In the genomic region with DNA sequence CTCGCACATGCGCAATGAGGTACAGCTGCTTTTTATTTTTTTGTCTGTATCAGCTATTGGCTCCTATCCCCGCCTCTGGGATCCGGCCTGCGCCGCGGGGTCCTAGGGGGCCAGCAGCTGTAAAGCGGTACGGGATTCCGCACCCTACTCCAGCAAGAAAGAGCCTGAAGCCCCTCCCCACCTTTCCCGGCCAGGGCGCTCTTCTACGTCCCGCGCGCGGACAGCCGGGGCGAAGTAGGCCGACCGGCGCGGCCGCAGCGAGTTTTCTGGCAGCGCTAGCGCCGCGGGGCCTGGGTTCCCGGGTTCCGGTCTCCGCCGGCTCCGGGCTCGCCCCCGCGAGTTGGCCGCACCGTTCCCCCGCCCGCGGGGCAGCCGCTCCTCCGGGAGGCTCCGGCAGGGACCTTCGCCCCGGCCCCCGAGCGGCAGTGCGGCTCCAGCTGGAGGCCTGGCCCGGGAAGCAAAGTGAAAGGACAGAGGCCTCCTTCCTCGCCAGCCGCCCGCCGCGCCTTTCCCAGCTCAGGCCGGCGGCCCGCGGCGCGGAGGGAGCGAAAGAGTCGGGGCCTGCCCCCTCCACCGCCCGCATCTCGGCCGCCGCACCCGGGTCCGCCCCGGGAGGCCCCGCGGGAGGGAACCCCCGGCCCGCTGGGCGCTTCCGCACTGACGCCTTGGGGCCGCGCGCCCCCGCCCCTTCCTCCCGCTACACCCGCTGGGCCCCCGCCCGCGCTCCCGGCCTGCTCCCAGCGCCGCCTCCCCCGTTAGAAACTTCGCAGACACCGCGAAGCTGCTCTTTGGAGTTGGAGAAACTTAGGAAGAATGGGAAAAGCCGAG, we compare ENCODE assay signal across 8 cellular contexts. TPM values are rescaled to one million over a fixed set of nuclear protein-coding genes. Genes with fewer than 3 reads are reported as not detected.
DNase-seq lines count a peak whose midpoint lies in the region; ATAC-seq and TF ChIP-seq lines count a peak whose summit lies in the region.

No MANE protein-coding gene starts in this region.

- peak; percentile 43 for ATAC-seq in GM21447 (IDR thresholded peaks at IDR 0.05; ENCODE audit: unreplicated experiment)
- peak; percentile 89 for ATAC-seq in left ventricle myocardium superior

- peaks cover 78% of the 10 kb centered on the region for H3K27me3 Mint-ChIP-seq in progenitor cell of endocrine pancreas

- H3K4me3 Mint-ChIP-seq in progenitor cell of endocrine pancreas (ENCODE audit: low read depth) = peak overlapping the region; percentile 83

- TF ChIP-seq CTCF in progenitor cell of endocrine pancreas (IDR thresholded peaks at IDR 0.05; ENCODE audit: unreplicated experiment) = no peak

- H3K36me3 Mint-ChIP-seq in progenitor cell of endocrine pancreas (ENCODE audit: insufficient read depth) = no peaks in the 10 kb centered on the region

- H3K27ac Mint-ChIP-seq in progenitor cell of endocrine pancreas = peak overlapping the region; percentile 95

- intact Hi-C loops in left ventricle myocardium superior (cut with micrococcal nuclease) = no loop called here

- H3K4me1 Mint-ChIP-seq in progenitor cell of endocrine pancreas (ENCODE audit: low read depth) = peaks cover 4% of the 10 kb centered on the region

- H3K9me3 Mint-ChIP-seq in progenitor cell of endocrine pancreas (ENCODE audit: low read depth) = no peaks in the 10 kb centered on the region

- DNase-seq in ELR (ENCODE audit: low read depth) (peak; percentile 78), HT1080 (ENCODE audit: low read depth) (peak; percentile 83), SHP77 treated with DMSO at 0.1 percent for 48 hours (lab: John Stamatoyannopoulos, UW) (peak; percentile 85), anterior cingulate cortex (lab: John Stamatoyannopoulos, UW) (peak in 33 of 58 donors; percentile 9 to 82 (median 63)), left ventricle myocardium superior (peak; percentile 78), progenitor cell of endocrine pancreas (ENCODE audit: low spot score, unreplicated experiment) (peak; percentile 63), SKM-1 (lab: John Stamatoyannopoulos, UW; ENCODE audit: unreplicated experiment) (no peak)

RNA-seq across cellular contexts. Expression of a gene that starts 4.7 kb away (rescaled TPM):
- not detected in 2 replicates for total RNA-seq in HT1080 (2014; rRNA removed; shearing (Covaris generic))
- 0.02 TPM in 1 of 2 replicates, not detected in the other for polyA plus RNA-seq in HT1080 (2015; cell fraction: cytosol; rRNA removed)
- not detected in 2 replicates for polyA plus RNA-seq in HT1080 (2015; cell fraction: nucleus; rRNA removed)
- total RNA-seq in left ventricle myocardium superior (not detected), progenitor cell of endocrine pancreas (8.5 and 8.9 TPM in 2 replicates)

RNA-seq across cellular contexts. Expression of a gene that starts 19.7 kb away (rescaled TPM):
- 83.6 and 93.3 TPM in 2 replicates for total RNA-seq in HT1080 (2014; rRNA removed; shearing (Covaris generic))
- polyA plus RNA-seq in HT1080 (2015; cell fraction: cytosol; rRNA removed) = 62.8 and 75.0 TPM in 2 replicates
- 77.2 and 87.9 TPM in 2 replicates for polyA plus RNA-seq in HT1080 (2015; cell fraction: nucleus; rRNA removed)
- total RNA-seq in left ventricle myocardium superior (38.8 TPM), progenitor cell of endocrine pancreas (62.1 and 64.3 TPM in 2 replicates)

RNA-seq across cellular contexts. Expression of a gene that starts 24.4 kb away (rescaled TPM):
- 60.6 and 68.4 TPM in 2 replicates for total RNA-seq in HT1080 (2014; rRNA removed; shearing (Covaris generic))
- 46.4 and 63.0 TPM in 2 replicates for polyA plus RNA-seq in HT1080 (2015; cell fraction: cytosol; rRNA removed)
- 89.9 and 102 TPM in 2 replicates for polyA plus RNA-seq in HT1080 (2015; cell fraction: nucleus; rRNA removed)
- 83.5 TPM for total RNA-seq in left ventricle myocardium superior
- 48.5 and 48.8 TPM in 2 replicates for total RNA-seq in progenitor cell of endocrine pancreas
